ENCODE assay signal across 1 cellular context in genomic region chr11:95148421-95148820, GRCh38.
TF ChIP-seq lines count a peak whose summit lies in the region.

No MANE protein-coding gene starts in this region.

TF ChIP-seq in K562, 482 proteins besides CTCF, POLR2A, EP300 and RAD21:
- TF ChIP-seq ZNF165 (CRISPR knock-in tag; IDR thresholded peaks at IDR 0.05; ENCODE audit: borderline replicate concordance) (no peak), BRF2 (IDR thresholded peaks at IDR 0.05; ENCODE audit: borderline replicate concordance, insufficient read depth, insufficient read length) (no peak), ZNF586 (CRISPR knock-in tag; conservative IDR thresholded peaks at IDR 0.05) (no peak), ZNF717 (CRISPR knock-in tag; IDR thresholded peaks at IDR 0.05) (no peak)
